Comparison of ENCODE assay signal across 8 cellular contexts in the genomic region with DNA sequence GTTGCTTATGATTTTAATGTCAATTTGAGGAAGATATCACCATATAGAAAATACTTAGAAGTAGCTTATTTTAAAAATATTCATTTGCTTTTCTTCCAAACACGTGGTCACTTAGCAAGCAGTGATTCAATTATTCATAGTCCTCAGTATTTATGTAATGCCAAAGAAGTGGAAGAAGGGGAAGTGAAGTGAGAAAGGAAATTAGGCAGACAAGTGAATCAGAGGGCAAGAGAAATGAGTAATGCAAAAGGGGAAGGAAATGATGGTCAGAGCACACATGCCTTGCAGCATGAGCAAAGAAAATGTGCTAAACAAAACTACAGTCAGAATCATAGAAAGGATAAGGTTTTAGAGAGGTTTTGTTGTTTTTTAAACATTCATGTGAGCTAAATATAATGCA. TPM values are rescaled to one million over a fixed set of nuclear protein-coding genes. Genes with fewer than 3 reads are reported as not detected.
DNase-seq lines count a peak whose midpoint lies in the region; ATAC-seq lines count a peak whose summit lies in the region.

No MANE protein-coding gene starts in this region.

- H3K27me3 Mint-ChIP-seq in activated T-helper 17 cell treated with anti-CD3 and anti-CD28 coated beads, Interleukin-2, amount 50 U/mL, for 72 hours: no peaks in the 10 kb centered on the region

- ATAC-seq in GM21390 (IDR thresholded peaks at IDR 0.05; ENCODE audit: unreplicated experiment): peak; percentile 95
- peak; percentile 95 for ATAC-seq in HG03575 (IDR thresholded peaks at IDR 0.05; ENCODE audit: extremely low read depth, insufficient number of reproducible peaks, low FRiP score, unreplicated experiment)
- ATAC-seq in activated T-helper 17 cell treated with anti-CD3 and anti-CD28 coated beads, Interleukin-2, amount 50 U/mL, for 72 hours (replicated peaks): peak; percentile 98

- peak overlapping the region; percentile 13 for H3K27ac Mint-ChIP-seq in activated T-helper 17 cell treated with anti-CD3 and anti-CD28 coated beads, Interleukin-2, amount 50 U/mL, for 72 hours

- peaks cover 1% of the 10 kb centered on the region for H3K9me3 Mint-ChIP-seq in activated T-helper 17 cell treated with anti-CD3 and anti-CD28 coated beads, Interleukin-2, amount 50 U/mL, for 72 hours

- H3K36me3 Mint-ChIP-seq in activated T-helper 17 cell treated with anti-CD3 and anti-CD28 coated beads, Interleukin-2, amount 50 U/mL, for 72 hours (ENCODE audit: low read depth): peaks cover 90% of the 10 kb centered on the region

- peak; percentile 95 for DNase-seq in ELR (ENCODE audit: low read depth)
- DNase-seq in kidney glomerular epithelial cell (lab: John Stamatoyannopoulos, UW): peak; percentile 89
- DNase-seq in T1000 (lab: John Stamatoyannopoulos, UW): no peak
- no peak for DNase-seq in NCI-H345 (lab: John Stamatoyannopoulos, UW)
- DNase-seq in stimulated activated CD4-positive, alpha-beta T cell treated with anti-CD3 and anti-CD28 coated beads, Interleukin-15, amount 100 ng/mL, for 24 hours: no peak

- H3K4me1 Mint-ChIP-seq in activated T-helper 17 cell treated with anti-CD3 and anti-CD28 coated beads, Interleukin-2, amount 50 U/mL, for 72 hours: peaks cover 6% of the 10 kb centered on the region

- H3K4me3 Mint-ChIP-seq in activated T-helper 17 cell treated with anti-CD3 and anti-CD28 coated beads, Interleukin-2, amount 50 U/mL, for 72 hours: peak overlapping the region; percentile 27

RNA-seq across cellular contexts. Expression of gene SDCCAG8, which starts 31.8 kb away (rescaled TPM):
- 10 to 100 TPM; 22.2 to 31.7 TPM for total RNA-seq in activated T-helper 17 cell treated with anti-CD3 and anti-CD28 coated beads, Interleukin-2, amount 50 U/mL, for 72 hours

RNA-seq across cellular contexts. Expression of gene CEP170, which starts 32.6 kb away (rescaled TPM):
- 10 to 100 TPM; 30.4 to 43.3 TPM for total RNA-seq in activated T-helper 17 cell treated with anti-CD3 and anti-CD28 coated beads, Interleukin-2, amount 50 U/mL, for 72 hours

Comparison
In these comparisons a context has a peak if more than half of its experiments do, and no peak if none do; other contexts are left out.
1. DNase-seq: peak in ELR (single experiment) and kidney glomerular epithelial cell (single experiment); none in T1000 (single experiment), NCI-H345 (single experiment) and stimulated activated CD4-positive, alpha-beta T cell treated with anti-CD3 and anti-CD28 coated beads, Interleukin-15, amount 100 ng/mL, for 24 hours (single experiment).
2. Peak in every context shown above with its lines, with median percentiles within 50 percentile points of each other: ATAC-seq.